8 cellular contexts compared by ENCODE assay signal in genomic region chr1:78839704-78840277, GRCh38.
A peak's percentile ranks its signal among the peaks of the same experiment; 100 is the strongest.
DNase-seq lines count a peak whose midpoint lies in the region; ATAC-seq and FAIRE-seq lines count a peak whose summit lies in the region.

No MANE protein-coding gene starts in this region.

- no peak overlapping the region for H2BK120ac ChIP-seq in mesenchymal stem cell (ENCODE audit: low read depth, low read length)

- H2BK15ac ChIP-seq in mesenchymal stem cell (ENCODE audit: low read depth, poor library complexity, severe bottlenecking) = no peak overlapping the region

- no peak overlapping the region for H3K4me3 ChIP-seq in mesenchymal stem cell (ENCODE audit: insufficient read depth in 1 of 2, low read depth in 1 of 2, low read length in 2 of 2)

- H3K79me1 ChIP-seq in mesenchymal stem cell (replicated peaks; ENCODE audit: low read length, poor library complexity, severe bottlenecking) = no peaks in the 10 kb centered on the region

- no peak overlapping the region for H3K23ac ChIP-seq in mesenchymal stem cell (ENCODE audit: low read length in 2 of 2)

- no peaks in the 10 kb centered on the region for H3K27me3 ChIP-seq in mesenchymal stem cell (ENCODE audit: control insufficient read depth in 1 of 2, insufficient read depth in 1 of 2, low read length in 2 of 2)

- peak overlapping the region; percentile 63 for H3K9ac ChIP-seq in mesenchymal stem cell (ENCODE audit: low read length)

- peak; percentile 52 for ATAC-seq in HG02943 (IDR thresholded peaks at IDR 0.05; ENCODE audit: low read depth, unreplicated experiment)

- H3K4me1 ChIP-seq in mesenchymal stem cell (ENCODE audit: control insufficient read depth, insufficient read depth, low read depth, low read length) = peaks cover 3% of the 10 kb centered on the region

- no peak overlapping the region for H3K14ac ChIP-seq in mesenchymal stem cell (ENCODE audit: low read length in 2 of 2)

- no peak overlapping the region for H3K4me2 ChIP-seq in mesenchymal stem cell (ENCODE audit: low read length, poor library complexity, severe bottlenecking)

- peak; percentile 96 for FAIRE-seq in A204.1 (lab: Jason Lieb, UNC)

- H2BK12ac ChIP-seq in mesenchymal stem cell (ENCODE audit: low read length in 2 of 2) = no peak overlapping the region

- H2BK5ac ChIP-seq in mesenchymal stem cell (ENCODE audit: low read depth, low read length, poor library complexity, severe bottlenecking) = no peak overlapping the region

- H3K4ac ChIP-seq in mesenchymal stem cell (ENCODE audit: low read depth in 1 of 2, low read length in 2 of 2) = no peak overlapping the region

- H2AK5ac ChIP-seq in mesenchymal stem cell (ENCODE audit: low read length, severe bottlenecking) = no peak overlapping the region

- WGBS in mesenchymal stem cell = no CpG with 5 or more reads among the region's 2 CpGs

- H3K36me3 ChIP-seq in mesenchymal stem cell (ENCODE audit: control insufficient read depth in 1 of 2, insufficient read depth in 2 of 2, low read depth in 1 of 2, low read length in 2 of 2) = no peaks in the 10 kb centered on the region

- H4K91ac ChIP-seq in mesenchymal stem cell (ENCODE audit: low read length) = no peak overlapping the region

- H2AFZ ChIP-seq in mesenchymal stem cell (ENCODE audit: low read depth, low read length) = no peak overlapping the region

- no peak overlapping the region for H3K18ac ChIP-seq in mesenchymal stem cell (ENCODE audit: low read depth in 1 of 2, low read length in 2 of 2)

- no peak overlapping the region for H4K8ac ChIP-seq in mesenchymal stem cell (ENCODE audit: low read length)

- peak; percentile 48 for DNase-seq in EL
- peak; percentile 44 for DNase-seq in NCI-H748 treated with DMSO at 0.1 percent for 48 hours (lab: John Stamatoyannopoulos, UW)
- peak; percentile 8 for DNase-seq in central memory CD4-positive, alpha-beta T cell
- DNase-seq in mesenchymal stem cell = peak; percentile 51
- no peak for DNase-seq in SW480 (ENCODE audit: low spot score)
- no peak for DNase-seq in D341Med (ENCODE audit: low spot score)

- no peaks in the 10 kb centered on the region for H3K9me3 ChIP-seq in mesenchymal stem cell (ENCODE audit: control insufficient read depth, low read length)

- no peak overlapping the region for H3K27ac ChIP-seq in mesenchymal stem cell (ENCODE audit: low read length, poor library complexity, severe bottlenecking)

Comparison
In these comparisons a context has a peak if more than half of its experiments do, and no peak if none do; other contexts are left out.
1. DNase-seq: peak in EL (single experiment), NCI-H748 treated with DMSO at 0.1 percent for 48 hours (single experiment), central memory CD4-positive, alpha-beta T cell (single experiment) and mesenchymal stem cell (single experiment); none in SW480 (single experiment) and D341Med (single experiment).